24 cellular contexts compared by ENCODE assay signal in the genomic region with DNA sequence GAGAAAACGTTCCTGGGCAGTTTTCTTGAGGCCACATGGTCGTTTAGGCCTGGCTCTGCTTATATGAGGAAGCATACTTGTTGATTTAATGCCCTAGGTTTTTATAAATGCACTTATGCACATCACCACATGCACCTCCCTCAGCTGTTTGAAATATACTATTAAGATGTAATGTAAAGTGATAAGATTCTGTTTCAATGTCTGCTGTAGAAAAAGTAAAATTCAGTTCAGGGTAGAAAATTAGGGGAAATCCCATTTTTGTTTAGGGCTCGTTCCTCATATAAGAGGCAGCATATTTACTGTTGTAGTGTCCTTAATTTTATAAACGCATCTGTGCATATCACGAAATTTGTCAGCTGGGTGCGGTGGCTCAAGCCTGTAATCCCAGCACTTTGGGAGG.
"Had no signal": no experiment of that assay in that cellular context is flagged by ENCODE, and none has a peak within 500 bp of the region (broad histone marks: within the 10 kb centered on the region; RNA-seq: fewer than 3 reads in every experiment).

No MANE protein-coding gene starts in this region.

- H3K4me1 ChIP-seq: neural progenitor cell, parathyroid adenoma, right lobe of liver, tibial nerve, upper lobe of right lung, uterus had no signal

- H3K9me3 ChIP-seq: mucosa of descending colon, right lobe of liver, thoracic aorta, upper lobe of right lung, uterus had no signal

- H3K9me3 Mint-ChIP-seq: immature natural killer cell; stimulated activated naive CD8-positive, alpha-beta T cell treated with anti-CD3 and anti-CD28 coated beads, Interleukin-15, Interleukin-2, amounts not matched to agents 100 ng/mL and 50 ng/mL, for 24 hours had no signal

- H3K36me3 Mint-ChIP-seq: immature natural killer cell; mesothelial cell of epicardium; neural progenitor cell; stimulated activated effector memory CD8-positive, alpha-beta T cell treated with anti-CD3 and anti-CD28 coated beads, Interleukin-12 subunit alpha, Interleukin-12 subunit beta, amount 100 ng/mL, for 72 hours had no signal

- H3K4me3 ChIP-seq: dorsolateral prefrontal cortex, lung, mucosa of descending colon, neural progenitor cell, right lobe of liver, smooth muscle cell, thoracic aorta, tibial nerve, upper lobe of right lung, uterus had no signal

- H3K27me3 ChIP-seq: dorsolateral prefrontal cortex, neural progenitor cell, right lobe of liver, tibial nerve, upper lobe of right lung, uterus had no signal

- DNase-seq: dorsolateral prefrontal cortex; effector CD4-positive, alpha-beta T cell; hypothalamus; immature natural killer cell; mesenchymal stem cell; mucosa of descending colon; naive thymus-derived CD4-positive, alpha-beta T cell; right lobe of liver; stimulated activated CD4-positive, alpha-beta T cell treated with anti-CD3 and anti-CD28 coated beads, Interleukin-2, amount 100 ng/mL, for 24 hours; stimulated activated CD4-positive, alpha-beta T cell treated with anti-CD3 and anti-CD28 coated beads, Interleukin-4, amount 100 ng/mL, for 24 hours; upper lobe of right lung; uterus had no signal

- H3K4me2 ChIP-seq: neural progenitor cell, smooth muscle cell had no signal

- H3K36me3 ChIP-seq: neural progenitor cell, right lobe of liver, thoracic aorta, tibial nerve, upper lobe of right lung, uterus had no signal

- H3K4me3 Mint-ChIP-seq: immature natural killer cell; mesothelial cell of epicardium; naive thymus-derived CD4-positive, alpha-beta T cell; nephron; neural progenitor cell; stimulated activated effector memory CD8-positive, alpha-beta T cell treated with anti-CD3 and anti-CD28 coated beads, Interleukin-12 subunit alpha, Interleukin-12 subunit beta, amount 100 ng/mL, for 72 hours; stimulated activated naive CD8-positive, alpha-beta T cell treated with anti-CD3 and anti-CD28 coated beads, Interleukin-15, Interleukin-2, amounts not matched to agents 100 ng/mL and 50 ng/mL, for 24 hours had no signal

- ATAC-seq: left lobe of liver; mucosa of descending colon; naive thymus-derived CD4-positive, alpha-beta T cell; right lobe of liver; stimulated activated effector memory CD8-positive, alpha-beta T cell treated with anti-CD3 and anti-CD28 coated beads, Interleukin-12 subunit alpha, Interleukin-12 subunit beta, amount 100 ng/mL, for 72 hours; upper lobe of right lung had no signal

- H3K27ac Mint-ChIP-seq: immature natural killer cell; mesothelial cell of epicardium; nephron; neural progenitor cell; progenitor cell of endocrine pancreas; stimulated activated effector memory CD8-positive, alpha-beta T cell treated with anti-CD3 and anti-CD28 coated beads, Interleukin-12 subunit alpha, Interleukin-12 subunit beta, amount 100 ng/mL, for 72 hours; stimulated activated naive CD8-positive, alpha-beta T cell treated with anti-CD3 and anti-CD28 coated beads, Interleukin-15, Interleukin-2, amounts not matched to agents 100 ng/mL and 50 ng/mL, for 24 hours had no signal

- H3K9ac ChIP-seq: neural progenitor cell, parathyroid adenoma had no signal

- H3K27me3 Mint-ChIP-seq: stimulated activated naive CD8-positive, alpha-beta T cell treated with anti-CD3 and anti-CD28 coated beads, Interleukin-15, Interleukin-2, amounts not matched to agents 100 ng/mL and 50 ng/mL, for 24 hours had no signal

- H3K27ac ChIP-seq: dorsolateral prefrontal cortex, neural progenitor cell, parathyroid adenoma, right lobe of liver, thoracic aorta, tibial nerve, upper lobe of right lung, uterus had no signal
